Comparison of ENCODE assay signal across 10 cellular contexts in the genomic region with DNA sequence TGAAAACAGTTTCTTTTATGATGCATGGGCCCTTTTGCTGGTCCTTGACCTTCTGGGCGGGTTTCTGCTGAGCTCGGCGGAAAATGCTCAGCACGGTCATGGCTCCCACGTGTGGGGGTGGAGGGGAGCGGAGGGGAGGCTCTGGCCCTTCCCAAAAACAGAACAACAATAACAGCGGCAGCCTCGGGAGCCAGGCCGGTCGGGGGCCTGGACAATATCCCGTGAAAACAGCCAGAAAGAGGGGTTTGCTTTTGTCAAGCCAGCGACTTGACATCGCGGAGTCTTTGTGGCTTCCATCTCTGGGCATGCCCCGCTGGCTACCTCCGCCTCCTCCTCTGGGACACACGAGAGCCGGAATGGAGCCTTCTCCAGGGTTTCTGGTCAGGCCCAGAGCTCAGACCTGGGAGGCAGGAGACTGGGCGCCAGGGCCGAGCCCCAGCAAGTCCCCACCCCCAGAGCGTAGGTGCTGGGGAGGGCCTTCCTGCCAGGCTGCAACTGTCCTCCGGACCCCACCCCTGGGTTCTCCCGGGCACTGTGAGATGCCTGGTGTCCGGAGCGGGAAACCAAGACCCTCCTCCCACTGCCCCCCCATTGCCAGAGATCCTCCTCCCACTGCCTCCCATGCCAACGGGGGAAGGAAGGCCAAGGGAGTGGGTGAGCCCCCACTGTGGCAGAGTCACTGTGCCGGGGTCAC. TPM values are rescaled to one million over a fixed set of nuclear protein-coding genes. Genes with fewer than 3 reads are reported as not detected.
DNase-seq lines count a peak whose midpoint lies in the region; ATAC-seq, FAIRE-seq and TF ChIP-seq lines count a peak whose summit lies in the region.
"Had no signal": no experiment of that assay in that cellular context is flagged by ENCODE, and none has a peak within 500 bp of the region (broad histone marks: within the 10 kb centered on the region; RNA-seq: fewer than 3 reads in every experiment).

No MANE protein-coding gene starts in this region.

- no peak overlapping the region for H3K14ac ChIP-seq in neuronal stem cell (ENCODE audit: low read length)

- peaks cover 57 to 82% (median 71%) of the 10 kb centered on the region in 10 experiments for H3K4me1 ChIP-seq in BLaER1 treated with 17β-estradiol and CSF1 and Interleukin-3, amounts not matched to agents 10 nM and 100 nM
- H3K4me1 ChIP-seq in SJCRH30 (peaks cover 35% of the 10 kb centered on the region), gastroesophageal sphincter (peaks cover 0 to 33% (median 3%) of the 10 kb centered on the region in 3 donors), neuronal stem cell (ENCODE audit: control insufficient read depth in 2 of 2, insufficient read depth in 1 of 2, low read depth in 1 of 2, low read length in 2 of 2) (peaks cover 22 to 24% of the 10 kb centered on the region in 2 donors)

- ATAC-seq in gastroesophageal sphincter = peak; percentile 31

- no peaks in the 10 kb centered on the region for H3K36me3 ChIP-seq in BLaER1 treated with 17β-estradiol and CSF1 and Interleukin-3, amounts not matched to agents 10 nM and 100 nM
- H3K36me3 ChIP-seq in SJCRH30 (no peaks in the 10 kb centered on the region), gastroesophageal sphincter (no peaks in the 10 kb centered on the region), neuronal stem cell (replicated peaks in 1 of 2; ENCODE audit: control insufficient read depth in 2 of 2, insufficient read depth in 2 of 2, low read length in 2 of 2) (no peaks in the 10 kb centered on the region)

- H2BK5ac ChIP-seq in neuronal stem cell (ENCODE audit: low read length) = peak overlapping the region; percentile 90

- peak overlapping the region in 4 of 11 experiments; percentile 21 to 81 (median 63); a peak in 8 of 22 replicates for H3K27ac ChIP-seq in BLaER1 treated with 17β-estradiol and CSF1 and Interleukin-3, amounts not matched to agents 10 nM and 100 nM
- H3K27ac ChIP-seq in SJCRH30 (no peak overlapping the region), gastroesophageal sphincter (peak overlapping the region in 3 of 4 donors; percentile 30 to 43 (median 40)), neuronal stem cell (replicated peaks; ENCODE audit: low read length) (peak overlapping the region; percentile 39)

- DNase-seq in SJCRH30 = peak; percentile 20 to 35
- DNase-seq in neuronal stem cell (ENCODE audit: low spot score) = peak; percentile 32
- DNase-seq in hepatic stellate cell (ENCODE audit: low spot score) = no peak
- no peak for DNase-seq in GM12891 (ENCODE audit: insufficient read length, low spot score)
- no peak for DNase-seq in kidney tubule cell (ENCODE audit: low spot score)
- no peak for DNase-seq in NCI-H1105 (lab: John Stamatoyannopoulos, UW)
- DNase-seq: immature natural killer cell, NCI-H1930 had no signal

- TF ChIP-seq POLR2A in gastroesophageal sphincter (IDR thresholded peaks at IDR 0.05) (no peak), GM12891 (IDR thresholded peaks at IDR 0.05; ENCODE audit: low read depth, low read length) (no peak)

- peak overlapping the region; percentile 50 to 92 (median 73) for H3K4me2 ChIP-seq in BLaER1 treated with 17β-estradiol and CSF1 and Interleukin-3, amounts not matched to agents 10 nM and 100 nM
- H3K4me2 ChIP-seq in neuronal stem cell (ENCODE audit: insufficient read depth, low read length, poor library complexity, severe bottlenecking) = no peak overlapping the region

- no peak overlapping the region for H4K91ac ChIP-seq in neuronal stem cell (ENCODE audit: low read depth, low read length, poor library complexity)

- peak overlapping the region in 3 of 11 experiments; percentile 44 to 77 (median 70); a peak in 5 of 22 replicates for H3K9ac ChIP-seq in BLaER1 treated with 17β-estradiol and CSF1 and Interleukin-3, amounts not matched to agents 10 nM and 100 nM
- H3K9ac ChIP-seq in neuronal stem cell (ENCODE audit: low read depth, low read length, poor library complexity) = peak overlapping the region; percentile 53

- H2AK5ac ChIP-seq in neuronal stem cell (ENCODE audit: low read depth, low read length) = peak overlapping the region; percentile 99

- no peak overlapping the region for H3K4me3 ChIP-seq in BLaER1 treated with 17β-estradiol and CSF1 and Interleukin-3, amounts not matched to agents 10 nM and 100 nM
- H3K4me3 ChIP-seq in SJCRH30 (no peak overlapping the region), gastroesophageal sphincter (peak overlapping the region in 1 of 2 donors; percentile 4), neuronal stem cell (ENCODE audit: low read length in 2 of 2) (peak overlapping the region; percentile 11 to 36)

- no peak for FAIRE-seq in GM12891 (lab: Jason Lieb, UNC)

- TF ChIP-seq EP300 in gastroesophageal sphincter (IDR thresholded peaks at IDR 0.05) = no peak

- no peak for TF ChIP-seq CTCF in gastroesophageal sphincter (IDR thresholded peaks at IDR 0.05)

- H2AFZ ChIP-seq in neuronal stem cell (ENCODE audit: low read length) = peak overlapping the region; percentile 94

- H3K79me1 ChIP-seq in neuronal stem cell (ENCODE audit: low read depth, low read length) = no peaks in the 10 kb centered on the region

- no peaks in the 10 kb centered on the region for H3K9me3 ChIP-seq in BLaER1 treated with 17β-estradiol and CSF1 and Interleukin-3, amounts not matched to agents 10 nM and 100 nM (replicated peaks in 1 of 11)
- H3K9me3 ChIP-seq in SJCRH30 (replicated peaks) (no peaks in the 10 kb centered on the region), gastroesophageal sphincter (no peaks in the 10 kb centered on the region), neuronal stem cell (replicated peaks in 1 of 2; ENCODE audit: control insufficient read depth in 2 of 2, insufficient read depth in 1 of 2, low read depth in 1 of 2, low read length in 2 of 2) (peaks cover 0 to 3% of the 10 kb centered on the region in 2 donors)

- peak overlapping the region; percentile 87 for H2BK120ac ChIP-seq in neuronal stem cell (ENCODE audit: low read depth, low read length)

- H2BK12ac ChIP-seq in neuronal stem cell (ENCODE audit: low read length) = peak overlapping the region; percentile 93

- peak overlapping the region; percentile 99 for H2BK15ac ChIP-seq in neuronal stem cell (ENCODE audit: low read length)

- peak overlapping the region; percentile 89 for H3K18ac ChIP-seq in neuronal stem cell (ENCODE audit: low read length)

- H3K23ac ChIP-seq in neuronal stem cell (ENCODE audit: low read depth, low read length, poor library complexity) = peak overlapping the region; percentile 80

- no peak overlapping the region for H3K4ac ChIP-seq in neuronal stem cell (ENCODE audit: low read length)

- H4K8ac ChIP-seq in neuronal stem cell (ENCODE audit: low read depth, low read length) = no peak overlapping the region

- 0 out of 22 replicates have a peak, but pooled peaks cover 0 to 11% (median 0%) of the 10 kb centered on the region in 11 experiments for H4K20me1 ChIP-seq in BLaER1 treated with 17β-estradiol and CSF1 and Interleukin-3, amounts not matched to agents 10 nM and 100 nM

- 47% methylated on average over 3 of the region's 27 CpGs; no CpG with 5 or more reads in 1 of the 2 donors for WGBS in gastroesophageal sphincter (ENCODE audit: low coverage in 1 of 2), 2 donors
- WGBS in neuronal stem cell (ENCODE audit: extremely low coverage in 2 of 2, insufficient read length in 2 of 2, insufficient replicate concordance in 1 of 2), 2 donors = no CpG with 5 or more reads among the region's 27 CpGs

- H3K27me3 ChIP-seq in BLaER1 treated with 17β-estradiol and CSF1 and Interleukin-3, amounts not matched to agents 10 nM and 100 nM = no peaks in the 10 kb centered on the region
- H3K27me3 ChIP-seq in SJCRH30 = no peaks in the 10 kb centered on the region
- peaks cover 50% of the 10 kb centered on the region for H3K27me3 ChIP-seq in gastroesophageal sphincter
- peaks cover 0 to 24% (median 0%) of the 10 kb centered on the region in 3 experiments for H3K27me3 ChIP-seq in neuronal stem cell (ENCODE audit: control insufficient read depth in 3 of 3, insufficient read depth in 3 of 3, low read depth in 1 of 3, low read length in 3 of 3)

TF ChIP-seq in GM12891, 5 proteins besides CTCF, POLR2A, EP300 and RAD21:
- no peak for TF ChIP-seq SPI1 (IDR thresholded peaks at IDR 0.05; ENCODE audit: low read depth, low read length)
- no peak for TF ChIP-seq POLR2AphosphoS5 (IDR thresholded peaks at IDR 0.05; ENCODE audit: low read depth, low read length)
- no peak for TF ChIP-seq TAF1 (IDR thresholded peaks at IDR 0.05; ENCODE audit: low read depth, low read length)
- no peak for TF ChIP-seq PAX5 (IDR thresholded peaks at IDR 0.05; ENCODE audit: insufficient read depth, low read length, severe bottlenecking)
- TF ChIP-seq POU2F2 (IDR thresholded peaks at IDR 0.05; ENCODE audit: low read depth, low read length) = no peak

RNA-seq across cellular contexts. Expression of a gene that starts 35.9 kb away (rescaled TPM):
- total RNA-seq in SJCRH30 (2014; rRNA removed; shearing (Covaris generic)) = 22.3 and 28.4 TPM in 2 replicates
- 10 to 100 TPM in 2 of 4 donors, 1 to 10 TPM in 2; 8.3 to 29.9 (median 14.6) TPM for total RNA-seq in gastroesophageal sphincter
- 0.14 TPM for polyA plus RNA-seq in neuronal stem cell (2013, experiment 1 of 2)
- 0.04 TPM for polyA plus RNA-seq in neuronal stem cell (2013, experiment 2 of 2)
- 0.42 TPM for polyA plus RNA-seq in GM12891 (2012; ENCODE audit: low read depth, missing spikeins)

RNA-seq across cellular contexts. Expression of a gene that starts 56.4 kb away (rescaled TPM):
- total RNA-seq in SJCRH30 (2014; rRNA removed; shearing (Covaris generic)) = 0.15 and 0.26 TPM in 2 replicates
- not detected for total RNA-seq in gastroesophageal sphincter
- not detected for polyA plus RNA-seq in neuronal stem cell (2013, experiment 1 of 2)
- not detected for polyA plus RNA-seq in neuronal stem cell (2013, experiment 2 of 2)
- polyA plus RNA-seq in GM12891 (2012; ENCODE audit: low read depth, missing spikeins) = not detected
- polyA plus RNA-seq: immature natural killer cell had no signal

Comparison
In these comparisons a context has a peak if more than half of its experiments do, and no peak if none do; other contexts are left out.
1. H3K4me3 ChIP-seq: peak in neuronal stem cell (2 of 2); none in BLaER1 treated with 17β-estradiol and CSF1 and Interleukin-3, amounts not matched to agents 10 nM and 100 nM (0 of 10) and SJCRH30 (single experiment).
2. DNase-seq: peak in SJCRH30 (2 of 2) and neuronal stem cell (single experiment); none in hepatic stellate cell (single experiment), GM12891 (single experiment), kidney tubule cell (single experiment) and NCI-H1105 (single experiment).